ENCODE assay signal across 12 cellular contexts in genomic region chr2:120245520-120245835, GRCh38. TPM values are rescaled to one million over a fixed set of nuclear protein-coding genes. Genes with fewer than 3 reads are reported as not detected.
DNase-seq lines count a peak whose midpoint lies in the region; ATAC-seq and TF ChIP-seq lines count a peak whose summit lies in the region.
"Had no signal": no experiment of that assay in that cellular context is flagged by ENCODE, and none has a peak within 500 bp of the region (broad histone marks: within the 10 kb centered on the region; RNA-seq: fewer than 3 reads in every experiment).

No MANE protein-coding gene starts in this region.

- ATAC-seq in left ventricle myocardium superior, result peak; percentile 26
- no peak for ATAC-seq in Right ventricle myocardium inferior
- peak; percentile 88 for ATAC-seq in left lung
- ATAC-seq: activated T-cell treated with anti-CD3 and anti-CD28 coated beads, Interleukin-2, amount 50 U/mL, for 72 hours had no signal

- no peak overlapping the region for H3K4me3 Mint-ChIP-seq in neural progenitor cell
- H3K4me3 Mint-ChIP-seq: activated T-cell treated with anti-CD3 and anti-CD28 coated beads, Interleukin-2, amount 50 U/mL, for 72 hours; B cell; T-helper 1 cell treated with Interleukin-12 subunit alpha and Interleukin-12 subunit beta and Interleukin-4 antibody, amounts not matched to agents 30 μg/mL and 1 μg/mL, for 36 hours had no signal

- no peak overlapping the region for H3K27ac Mint-ChIP-seq in neural progenitor cell
- H3K27ac Mint-ChIP-seq: activated T-cell treated with anti-CD3 and anti-CD28 coated beads, Interleukin-2, amount 50 U/mL, for 72 hours; B cell; T-helper 1 cell treated with Interleukin-12 subunit alpha and Interleukin-12 subunit beta and Interleukin-4 antibody, amounts not matched to agents 30 μg/mL and 1 μg/mL, for 36 hours had no signal

- H3K36me3 ChIP-seq in Peyer's patch (no peaks in the 10 kb centered on the region), left lung (no peaks in the 10 kb centered on the region), neural progenitor cell (no peaks in the 10 kb centered on the region)

- no peaks in the 10 kb centered on the region for H3K9me3 Mint-ChIP-seq in neural progenitor cell

- peaks cover 15% of the 10 kb centered on the region for H3K27me3 Mint-ChIP-seq in neural progenitor cell (ENCODE audit: insufficient read depth, low read depth)

- no peaks in the 10 kb centered on the region for H3K36me3 Mint-ChIP-seq in neural progenitor cell

- no peak overlapping the region for H3K4me2 ChIP-seq in neural progenitor cell

- H3K4me1 ChIP-seq in Peyer's patch, result peaks cover 0 to 29% (median 0%) of the 10 kb centered on the region in 4 donors
- peaks cover 4 to 29% of the 10 kb centered on the region in 2 donors for H3K4me1 ChIP-seq in left lung
- H3K4me1 ChIP-seq in neural progenitor cell, result peaks cover 15% of the 10 kb centered on the region

- no peak overlapping the region for H2AFZ ChIP-seq in neural progenitor cell (replicated peaks)

- H3K9me3 ChIP-seq in Peyer's patch (peaks cover 0 to 3% (median 0%) of the 10 kb centered on the region in 4 donors), left lung (peaks cover 0 to 8% of the 10 kb centered on the region in 2 donors), neural progenitor cell (ENCODE audit: low read depth) (no peaks in the 10 kb centered on the region)

- H4K20me1 ChIP-seq in neural progenitor cell (ENCODE audit: low read depth), result no peaks in the 10 kb centered on the region

- H3K27me3 ChIP-seq in Peyer's patch (no peaks in the 10 kb centered on the region), left lung (no peaks in the 10 kb centered on the region), neural progenitor cell (peaks cover 12% of the 10 kb centered on the region)

- peaks cover 36% of the 10 kb centered on the region for H3K4me1 Mint-ChIP-seq in neural progenitor cell

- intact Hi-C loops in left ventricle myocardium superior (cut with micrococcal nuclease) (no loop called here), Right ventricle myocardium inferior (cut with DNase I) (no loop called here), left lung (cut with DNase I) (no loop called here)

- DNase-seq in left ventricle myocardium superior, result no peak
- DNase-seq in Right ventricle myocardium inferior (ENCODE audit: missing footprints), result no peak
- DNase-seq in Peyer's patch, result peak in 2 of 3 donors; percentile 87 to 88
- DNase-seq in left lung, result no peak
- no peak for DNase-seq in neural progenitor cell (ENCODE audit: low spot score)
- no peak for DNase-seq in cortex of kidney (lab: John Stamatoyannopoulos, UW)
- DNase-seq in activated T-cell treated with anti-CD3 and anti-CD28 coated beads for 4 hours, result no peak
- no peak for DNase-seq in GM19240 (ENCODE audit: insufficient read length, low spot score)
- DNase-seq: activated T-cell treated with anti-CD3 and anti-CD28 coated beads, Interleukin-2, amount 50 U/mL, for 72 hours; stimulated activated CD4-positive, alpha-beta T cell treated with anti-CD3 and anti-CD28 coated beads, Interleukin-15, amount 100 ng/mL, for 24 hours had no signal

- H3K27ac ChIP-seq in Peyer's patch (peak overlapping the region in 3 of 4 donors; percentile 58 to 93 (median 88)), left lung (peak overlapping the region in 1 of 2 donors; percentile 28), neural progenitor cell (no peak overlapping the region)

- no peaks in the 10 kb centered on the region for H3F3A ChIP-seq in neural progenitor cell (ENCODE audit: low read depth)

- H3K4me3 ChIP-seq in Peyer's patch, result no peak overlapping the region
- no peak overlapping the region for H3K4me3 ChIP-seq in left lung
- no peak overlapping the region for H3K4me3 ChIP-seq in neural progenitor cell

- no peaks in the 10 kb centered on the region for H3K79me2 ChIP-seq in neural progenitor cell (ENCODE audit: low read depth)

- TF ChIP-seq CTCF in Peyer's patch (IDR thresholded peaks at IDR 0.05), result peak in 3 of 6 experiments; percentile 33 to 45 (median 40)
- TF ChIP-seq CTCF in left lung (IDR thresholded peaks at IDR 0.05), result no peak
- no peak for TF ChIP-seq CTCF in neural progenitor cell (IDR thresholded peaks at IDR 0.05)

- no peak overlapping the region for H3K9ac ChIP-seq in neural progenitor cell

- TF ChIP-seq POLR2A in Peyer's patch (IDR thresholded peaks at IDR 0.05), result peak; percentile 63 to 70

RNA-seq across cellular contexts. Expression of gene RALB, which starts 7.2 kb away (rescaled TPM):
- 52.6 TPM for total RNA-seq in left ventricle myocardium superior
- 52.0 TPM for total RNA-seq in Right ventricle myocardium inferior
- total RNA-seq in Peyer's patch, result 10 to 100 TPM; 49.3 to 61.9 (median 50.2) TPM
- total RNA-seq in left lung, result 10 to 100 TPM; 50.5 to 68.1 TPM
- total RNA-seq in neural progenitor cell (ENCODE audit: low replicate concordance), result 55.3 and 79.8 TPM in 2 replicates

RNA-seq across cellular contexts. Expression of gene TMEM185B, which starts 22.3 kb away (rescaled TPM):
- total RNA-seq in left ventricle myocardium superior (22.9 TPM), Right ventricle myocardium inferior (20.6 TPM), Peyer's patch (10 to 100 TPM; 11.6 to 33.3 (median 20.1) TPM), left lung (10 to 100 TPM; 24.3 to 29.1 TPM), neural progenitor cell (ENCODE audit: low replicate concordance) (11.1 and 15.3 TPM in 2 replicates)

Comparison
In these comparisons a context has a peak if more than half of its experiments do, and no peak if none do; other contexts are left out.
1. DNase-seq: peak in Peyer's patch (2 of 3); none in left ventricle myocardium superior (single experiment), Right ventricle myocardium inferior (single experiment), left lung (0 of 2), neural progenitor cell (single experiment), cortex of kidney (single experiment), activated T-cell treated with anti-CD3 and anti-CD28 coated beads for 4 hours (single experiment) and GM19240 (single experiment).